In the genomic region with DNA sequence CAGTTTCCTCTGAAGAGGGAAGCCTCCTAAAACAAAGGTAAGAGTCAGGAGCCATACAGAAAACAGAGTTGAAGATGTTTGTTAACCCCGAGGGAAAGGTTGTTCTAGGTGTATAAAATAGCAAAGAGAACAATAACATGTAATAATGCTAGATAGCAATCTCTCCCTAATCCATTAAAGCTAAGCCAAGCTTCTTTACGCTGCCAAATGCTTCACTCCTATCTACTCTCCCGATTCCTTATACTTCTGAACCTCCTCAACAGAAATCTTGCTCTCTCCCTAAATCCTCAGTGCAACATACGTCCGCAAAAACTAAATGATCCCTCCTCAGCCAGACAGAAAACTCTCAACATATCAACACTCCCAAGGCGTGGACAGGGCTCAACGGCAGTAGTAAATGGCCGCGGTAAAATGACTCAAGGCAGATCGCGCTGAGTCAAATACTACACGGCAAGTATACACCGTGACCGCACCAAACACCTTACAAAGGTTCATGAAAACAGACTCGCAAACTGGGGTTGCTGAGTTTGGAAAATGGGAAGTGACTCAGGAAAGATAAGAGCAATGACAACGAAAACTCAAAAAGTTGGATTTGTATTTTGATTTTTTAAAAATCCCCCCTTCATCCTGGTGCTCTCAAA, we compare ENCODE assay signal across 7 cellular contexts. TPM values are rescaled to one million over a fixed set of nuclear protein-coding genes. Genes with fewer than 3 reads are reported as not detected.
DNase-seq lines count a peak whose midpoint lies in the region; ATAC-seq and TF ChIP-seq lines count a peak whose summit lies in the region.

No MANE protein-coding gene starts in this region.

- H3K9me3 ChIP-seq in colonic mucosa, result no peaks in the 10 kb centered on the region

- peak overlapping the region; percentile 78 to 92 for H3K9ac ChIP-seq in colonic mucosa (ENCODE audit: low read depth in 2 of 2, low read length in 2 of 2)

- no peaks in the 10 kb centered on the region for H3K4me1 ChIP-seq in colonic mucosa

- H3K27me3 ChIP-seq in colonic mucosa, result no peaks in the 10 kb centered on the region

- H3K36me3 ChIP-seq in colonic mucosa, result no peaks in the 10 kb centered on the region

- no peak for TF ChIP-seq POLR2A in NB4 (IDR thresholded peaks at IDR 0.05; ENCODE audit: extremely low read depth, insufficient read length)

- intact Hi-C loops in colonic mucosa (cut with DNase I), result no loop called here

- H3K4me3 ChIP-seq in NB4 (ENCODE audit: low read depth, low read length) (peak overlapping the region; percentile 96), colonic mucosa (peak overlapping the region; percentile 83)

- TF ChIP-seq CTCF in NB4 (IDR thresholded peaks at IDR 0.05; ENCODE audit: low read depth, low read length) (no peak), colonic mucosa (IDR thresholded peaks at IDR 0.05) (no peak)

- peak overlapping the region; percentile 94 for H3K27ac ChIP-seq in colonic mucosa

- peak; percentile 31 for ATAC-seq in GM18499 (IDR thresholded peaks at IDR 0.05; ENCODE audit: insufficient read depth, unreplicated experiment)
- ATAC-seq in HG02588 (IDR thresholded peaks at IDR 0.05; ENCODE audit: unreplicated experiment), result peak; percentile 41
- peak; percentile 66 to 70 for ATAC-seq in activated CD4-positive, CD25-positive, alpha-beta regulatory T cell treated with anti-CD3 and anti-CD28 coated beads, Interleukin-2, amount 50 U/mL, for 24 hours
- ATAC-seq in left lobe of liver, result peak; percentile 49

- DNase-seq in NB4 (ENCODE audit: low read depth) (peak; percentile 60), colonic mucosa (peak; percentile 62), left lobe of liver (ENCODE audit: low spot score) (peak; percentile 48)
- DNase-seq in stimulated activated CD4-positive, alpha-beta T cell treated with anti-CD3 and anti-CD28 coated beads, Interleukin-4, amount 100 ng/mL, for 24 hours, result peak; percentile 76

RNA-seq across cellular contexts. Expression of a gene that starts 0.7 kb away (rescaled TPM):
- total RNA-seq in colonic mucosa (10 to 100 TPM; 42.3 to 97.8 TPM), left lobe of liver (34.8 TPM)

RNA-seq across cellular contexts. Expression of a gene that starts 9.8 kb away (rescaled TPM):
- total RNA-seq in colonic mucosa (1 to 10 TPM; 2.9 to 5.1 TPM), left lobe of liver (not detected)

RNA-seq across cellular contexts. Expression of a gene that starts 24.5 kb away (rescaled TPM):
- total RNA-seq in colonic mucosa (not detected), left lobe of liver (not detected)

RNA-seq across cellular contexts. Expression of a gene that starts 59.0 kb away (rescaled TPM):
- total RNA-seq in colonic mucosa, result not detected
- not detected for total RNA-seq in left lobe of liver

Comparison
In these comparisons a context has a peak if more than half of its experiments do, and no peak if none do; other contexts are left out.
1. Peak in every context shown above with its lines: DNase-seq, ATAC-seq, H3K4me3 ChIP-seq and H3K27ac ChIP-seq.